In genomic region chr15:85692873-85693272, GRCh38 we compare ENCODE assay signal across 8 cellular contexts.
DNase-seq lines count a peak whose midpoint lies in the region; ATAC-seq and TF ChIP-seq lines count a peak whose summit lies in the region.

No MANE protein-coding gene starts in this region.

- no peak overlapping the region for H3K4me3 ChIP-seq in gastrocnemius medialis

- peak; percentile 58 for TF ChIP-seq POLR2A in GM19099 (IDR thresholded peaks at IDR 0.05; ENCODE audit: extremely low read depth, insufficient read length, low read depth)
- no peak for TF ChIP-seq POLR2A in gastrocnemius medialis (IDR thresholded peaks at IDR 0.05)

- TF ChIP-seq CTCF in osteocyte (IDR thresholded peaks at IDR 0.05) (no peak), gastrocnemius medialis (IDR thresholded peaks at IDR 0.05 in 4 of 5, conservative IDR thresholded peaks at IDR 0.05 in 1 of 5) (no peak)

- peak; percentile 23 for DNase-seq in activated CD4-positive, alpha-beta T cell treated with anti-CD3 and anti-CD28 coated beads for 48 hours
- DNase-seq in osteocyte (ENCODE audit: extremely low spot score, unreplicated experiment) (no peak), gastrocnemius medialis (no peak), DMS153 (lab: John Stamatoyannopoulos, UW) (no peak), ACHN (no peak)
- DNase-seq in stimulated activated CD4-positive, alpha-beta T cell treated with anti-CD3 and anti-CD28 coated beads, Interleukin-2, amount 100 ng/mL, for 48 hours, result no peak

- no peaks in the 10 kb centered on the region for H3K27me3 ChIP-seq in gastrocnemius medialis

- in situ Hi-C loops in gastrocnemius medialis (cut with MboI; ENCODE audit: low sequenced_read_pairs in 4 of 4), result loop anchor here in 1 of 4 donors (25.0 kb wide), 1 partner anchor 206 kb away; no protein-coding TSS in a partner anchor
- in situ Hi-C loops in ACHN (cut with HindIII; ENCODE audit: low pct_ligation_motif_present, low pct_unique_long_range_greater_than_20kb, low sequenced_read_pairs), result no loop called here

- H3K36me3 ChIP-seq in gastrocnemius medialis, result peaks cover 0 to 54% of the 10 kb centered on the region in 2 donors

- H3K27ac Mint-ChIP-seq in osteocyte (ENCODE audit: unreplicated experiment), result peak overlapping the region; percentile 34

- H3K9me3 Mint-ChIP-seq in osteocyte (ENCODE audit: unreplicated experiment), result no peaks in the 10 kb centered on the region

- no peak overlapping the region for H3K4me3 Mint-ChIP-seq in osteocyte (ENCODE audit: unreplicated experiment)

- H3K36me3 Mint-ChIP-seq in osteocyte (ENCODE audit: unreplicated experiment), result peaks cover 28% of the 10 kb centered on the region

- H3K27ac ChIP-seq in gastrocnemius medialis, result peak overlapping the region in 2 of 4 donors; percentile 29 to 53

- ATAC-seq in HG02938 (IDR thresholded peaks at IDR 0.05; ENCODE audit: unreplicated experiment) (peak; percentile 44), gastrocnemius medialis (no peak)

- H3K4me1 Mint-ChIP-seq in osteocyte (ENCODE audit: unreplicated experiment), result peaks cover 20% of the 10 kb centered on the region

- intact Hi-C loops in gastrocnemius medialis (cut with DNase I; ENCODE audit: low total_unique reads), result no loop called here

- no peaks in the 10 kb centered on the region for H3K9me3 ChIP-seq in gastrocnemius medialis

- peaks cover 0 to 32% of the 10 kb centered on the region in 2 donors for H3K4me1 ChIP-seq in gastrocnemius medialis

- H3K27me3 Mint-ChIP-seq in osteocyte (ENCODE audit: unreplicated experiment), result no peaks in the 10 kb centered on the region
